ENCODE assay signal across 8 cellular contexts in genomic region chr12:101671157-101671791, GRCh38. TPM values are rescaled to one million over a fixed set of nuclear protein-coding genes. Genes with fewer than 3 reads are reported as not detected.
A peak's percentile ranks its signal among the peaks of the same experiment; 100 is the strongest.
DNase-seq lines count a peak whose midpoint lies in the region; ATAC-seq, FAIRE-seq and TF ChIP-seq lines count a peak whose summit lies in the region.

No MANE protein-coding gene starts in this region.

- TF ChIP-seq POLR2A in K562 (conservative IDR thresholded peaks at IDR 0.05): no peak

- WGBS in K562 (ENCODE audit: insufficient coverage, low coverage, missing lambda C conversion rate): 39% methylated on average over 6 of the region's 6 CpGs
- 88% methylated on average over 6 of the region's 6 CpGs for WGBS in hepatocyte (ENCODE audit: low lambda C conversion rate, missing lambda C conversion rate)

- H4K20me1 ChIP-seq in K562 (replicated peaks; ENCODE audit: control insufficient read depth, insufficient read depth, low read length) (no peaks in the 10 kb centered on the region), hepatocyte (ENCODE audit: insufficient read depth, poor library complexity, severe bottlenecking) (no peaks in the 10 kb centered on the region)

- no peaks in the 10 kb centered on the region; a peak in 2 of 5 replicates for H3K4me1 ChIP-seq in K562 (replicated peaks in 1 of 2; ENCODE audit: control insufficient read depth in 2 of 2, insufficient read depth in 2 of 2, low read length in 2 of 2)
- no peaks in the 10 kb centered on the region for H3K4me1 ChIP-seq in hepatocyte (ENCODE audit: insufficient read depth)

- CTCF ChIA-PET in K562 (lab: Yijun Ruan, JAX; ENCODE audit: low intra/inter-chr PET ratio): no interaction called here

- DNase-seq in NAMALWA (ENCODE audit: low spot score) (peak; percentile 60), K562 (ENCODE audit: extremely low read depth in 1 of 4, low spot score in 3 of 4) (no peak), hepatocyte (ENCODE audit: low spot score) (no peak), kidney glomerular epithelial cell (lab: John Stamatoyannopoulos, UW) (no peak), amniotic stem cell (lab: John Stamatoyannopoulos, UW) (no peak)
- DNase-seq in stimulated activated naive CD8-positive, alpha-beta T cell treated with anti-CD3 and anti-CD28 coated beads, Interleukin-15, Interleukin-2, amounts not matched to agents 100 U/mL and 50 U/mL, for 24 hours: peak; percentile 17

- POLR2A ChIA-PET in K562 (lab: Yijun Ruan, JAX): no interaction called here

- ATAC-seq in GM18508 (IDR thresholded peaks at IDR 0.05; ENCODE audit: insufficient read depth, unreplicated experiment) (peak; percentile 89), GM21825 (IDR thresholded peaks at IDR 0.05; ENCODE audit: unreplicated experiment) (peak; percentile 88), K562 (peak; percentile 19)
- ATAC-seq in stimulated activated naive CD8-positive, alpha-beta T cell treated with anti-CD3 and anti-CD28 coated beads, Interleukin-15, Interleukin-2, amounts not matched to agents 100 U/mL and 50 U/mL, for 24 hours: peak; percentile 79

- no peak for TF ChIP-seq CTCF in K562 (IDR thresholded peaks at IDR 0.05 in 2 of 3, conservative IDR thresholded peaks at IDR 0.05 in 1 of 3; ENCODE audit: insufficient read depth in 2 of 3, low read depth in 1 of 3, low read length in 3 of 3)
- TF ChIP-seq CTCF in hepatocyte (IDR thresholded peaks at IDR 0.05; ENCODE audit: poor library complexity): no peak

- no peak for TF ChIP-seq EP300 in K562 (IDR thresholded peaks at IDR 0.05; ENCODE audit: low read length)

- H3K4me3 ChIP-seq in K562 (no peak overlapping the region), hepatocyte (no peak overlapping the region)

- no peak overlapping the region for H3K4me2 ChIP-seq in K562 (ENCODE audit: insufficient read depth, low read length)
- H3K4me2 ChIP-seq in hepatocyte: no peak overlapping the region

- no peaks in the 10 kb centered on the region for H3K9me2 ChIP-seq in hepatocyte (replicated peaks; ENCODE audit: insufficient read depth)

- H3K27ac ChIP-seq in K562 (ENCODE audit: extremely low read depth, low read depth, low read length) (no peak overlapping the region), hepatocyte (no peak overlapping the region)

- H3K9me3 ChIP-seq in K562 (replicated peaks; ENCODE audit: control insufficient read depth, insufficient read depth, low read depth, low read length): no peaks in the 10 kb centered on the region
- no peaks in the 10 kb centered on the region for H3K9me3 ChIP-seq in hepatocyte (ENCODE audit: low read depth)

- H3K36me3 ChIP-seq in K562 (ENCODE audit: control insufficient read depth, insufficient read depth, low read length): no peaks in the 10 kb centered on the region
- no peaks in the 10 kb centered on the region for H3K36me3 ChIP-seq in hepatocyte (replicated peaks; ENCODE audit: insufficient read depth, low read depth)

- peaks cover 0 to 2% of the 10 kb centered on the region in 2 experiments; a peak in 2 of 5 replicates for H3K27me3 ChIP-seq in K562 (ENCODE audit: control insufficient read depth in 2 of 2, insufficient read depth in 2 of 2, low read length in 2 of 2)
- no peaks in the 10 kb centered on the region for H3K27me3 ChIP-seq in hepatocyte

- no peak for FAIRE-seq in K562 (lab: Jason Lieb, UNC)

- no peak overlapping the region; a peak in 1 of 4 replicates for H3K9ac ChIP-seq in K562 (ENCODE audit: insufficient read depth in 1 of 2, low read depth in 2 of 2, low read length in 2 of 2)

- no TSS peak for BruUV-seq in K562 (replicated peaks; lab: Mats Ljungman, UMichigan)

- H2AFZ ChIP-seq in K562 (ENCODE audit: low read depth, low read length) (peak overlapping the region; percentile 68), hepatocyte (no peak overlapping the region)

- H3K79me2 ChIP-seq in K562 (ENCODE audit: control insufficient read depth, insufficient read depth, low read length) (no peaks in the 10 kb centered on the region), hepatocyte (no peaks in the 10 kb centered on the region)

- intact Hi-C loops in K562 (cut with micrococcal nuclease): loop anchor here (2.0 to 5.0 kb wide), 2 partner anchors 26 to 41 kb away; partner anchors contain the start of gene CHPT1

- TF ChIP-seq RAD21 in K562 (CRISPR knock-in tag; conservative IDR thresholded peaks at IDR 0.05 in 1 of 2, IDR thresholded peaks at IDR 0.05 in 1 of 2): no peak

- no peaks in the 10 kb centered on the region for H3K9me1 ChIP-seq in K562 (ENCODE audit: control insufficient read depth, insufficient read depth, low read length)

- in situ Hi-C loops in K562 (cut with MboI): no loop called here

TF ChIP-seq in K562, 482 proteins besides CTCF, POLR2A, EP300 and RAD21 (continues in another document):
- TF ChIP-seq ZBTB26 (CRISPR knock-in tag; IDR thresholded peaks at IDR 0.05) (0 out of 2 replicates have a peak, but pooled peaks have one; percentile 37), ZNF277 (CRISPR knock-in tag; IDR thresholded peaks at IDR 0.05; ENCODE audit: borderline replicate concordance) (no peak), SNAPC5 (CRISPR knock-in tag; IDR thresholded peaks at IDR 0.05) (no peak), ZNF436 (CRISPR knock-in tag; IDR thresholded peaks at IDR 0.05) (no peak), KLF10 (CRISPR knock-in tag; IDR thresholded peaks at IDR 0.05) (no peak), ZNF274 (IDR thresholded peaks at IDR 0.05; ENCODE audit: borderline replicate concordance, low read depth, low read length) (no peak)

RNA-seq across cellular contexts. Expression of gene CHPT1, which starts 26.2 kb away (rescaled TPM):
- 54.6 and 85.9 TPM in 2 replicates for total RNA-seq in K562 (2011; cell fraction: chromatin; rRNA removed; ENCODE audit: low replicate concordance)
- total RNA-seq in K562 (2011; cell fraction: nucleolus; rRNA removed): 78.3 and 80.9 TPM in 2 replicates
- 85.9 and 96.9 TPM in 2 replicates for total RNA-seq in K562 (2011; cell fraction: nucleoplasm; rRNA removed)
- total RNA-seq in K562 (2014; rRNA removed) (170 and 210 TPM in 2 replicates), K562 (2014; rRNA removed; fragmentation: Illumina TruSeq; extraction: Trizol) (112 and 123 TPM in 2 replicates), K562 (2015; rRNA removed; fragmentation: Illumina TruSeq; extraction: Trizol) (75.4 and 75.5 TPM in 2 replicates), K562 (2021) (95.0 and 103 TPM in 2 replicates), hepatocyte (92.3 and 100 TPM in 2 replicates)
- polyA plus RNA-seq in K562 (2011; rRNA removed) (66.5 and 91.9 TPM in 2 replicates), K562 (2014; fragmentation: Illumina TruSeq; extraction: Trizol) (62.8 and 69.4 TPM in 2 replicates), K562 (2014; fragmentation: Nextera tagmentation; extraction: Ambion mirVana) (10 to 100 TPM; 15.3 to 24.3 TPM), K562 (2014; rRNA removed) (92.5 and 111 TPM in 2 replicates), hepatocyte (95.1 and 127 TPM in 2 replicates)
- 47.4 and 49.6 TPM in 2 replicates for polyA plus RNA-seq in K562 (2011; cell fraction: cytosol; rRNA removed)
- 42.3 and 43.3 TPM in 2 replicates for polyA plus RNA-seq in K562 (2011; cell fraction: nucleus; rRNA removed)
- polyA plus RNA-seq in K562 (2012): 75.7 and 82.7 TPM in 2 replicates
- 32.0 and 33.2 TPM in 2 replicates for polyA minus RNA-seq in K562 (2011; rRNA and poly(A)+ RNA removed)
- 25.0 and 28.9 TPM in 2 replicates for polyA minus RNA-seq in K562 (2011; cell fraction: cytosol; rRNA and poly(A)+ RNA removed)
- polyA minus RNA-seq in K562 (2011; cell fraction: nucleus; rRNA and poly(A)+ RNA removed): 58.8 and 71.3 TPM in 2 replicates

Comparison
In these comparisons a context has a peak if more than half of its experiments do, and no peak if none do; other contexts are left out.
1. ATAC-seq: peak in every context shown above with its lines; median percentile 89 in GM18508; 88 in GM21825; 79 in stimulated activated naive CD8-positive, alpha-beta T cell treated with anti-CD3 and anti-CD28 coated beads, Interleukin-15, Interleukin-2, amounts not matched to agents 100 U/mL and 50 U/mL, for 24 hours; 19 in K562.
2. DNase-seq: peak in NAMALWA (single experiment) and stimulated activated naive CD8-positive, alpha-beta T cell treated with anti-CD3 and anti-CD28 coated beads, Interleukin-15, Interleukin-2, amounts not matched to agents 100 U/mL and 50 U/mL, for 24 hours (single experiment); none in K562 (0 of 4), hepatocyte (single experiment), kidney glomerular epithelial cell (single experiment) and amniotic stem cell (single experiment).